In genomic region chr7:142459557-142459963, GRCh38 we compare ENCODE assay signal across 8 cellular contexts.
DNase-seq lines count a peak whose midpoint lies in the region; ATAC-seq and TF ChIP-seq lines count a peak whose summit lies in the region.

No MANE protein-coding gene starts in this region.

- H3K9me3 ChIP-seq in Peyer's patch = no peaks in the 10 kb centered on the region

- H3K27ac Mint-ChIP-seq in activated CD4-positive, alpha-beta T cell treated with anti-CD3 and anti-CD28 coated beads, Interleukin-2, amount 10 ng/mL, durations not matched to agents 7 days and 5 days = no peak overlapping the region
- H3K27ac Mint-ChIP-seq in memory B cell = no peak overlapping the region

- H3K4me3 Mint-ChIP-seq in activated CD4-positive, alpha-beta T cell treated with anti-CD3 and anti-CD28 coated beads, Interleukin-2, amount 10 ng/mL, durations not matched to agents 7 days and 5 days = no peak overlapping the region
- no peak overlapping the region for H3K4me3 Mint-ChIP-seq in memory B cell

- no peak overlapping the region for H3K4me3 ChIP-seq in Peyer's patch

- no peak overlapping the region for H3K27ac ChIP-seq in Peyer's patch

- H3K27me3 Mint-ChIP-seq in activated CD4-positive, alpha-beta T cell treated with anti-CD3 and anti-CD28 coated beads, Interleukin-2, amount 10 ng/mL, durations not matched to agents 7 days and 5 days = no peaks in the 10 kb centered on the region
- H3K27me3 Mint-ChIP-seq in memory B cell = peaks cover 24% of the 10 kb centered on the region

- POLR2A ChIA-PET in activated CD4-positive, alpha-beta T cell treated with anti-CD3 and anti-CD28 coated beads, Interleukin-2, amount 10 ng/mL, durations not matched to agents 7 days and 5 days (lab: Charles Lee) = interaction anchor here (0.7 kb wide), 1 partner anchor 554 kb away, joined by 3 read pairs; no protein-coding TSS in a partner anchor

- no peaks in the 10 kb centered on the region for H3K27me3 ChIP-seq in Peyer's patch

- peaks cover 63% of the 10 kb centered on the region for H3K4me1 Mint-ChIP-seq in activated CD4-positive, alpha-beta T cell treated with anti-CD3 and anti-CD28 coated beads, Interleukin-2, amount 10 ng/mL, durations not matched to agents 7 days and 5 days
- H3K4me1 Mint-ChIP-seq in memory B cell = peaks cover 2% of the 10 kb centered on the region

- CTCF ChIA-PET in activated CD4-positive, alpha-beta T cell treated with anti-CD3 and anti-CD28 coated beads, Interleukin-2, amount 10 ng/mL, durations not matched to agents 7 days and 5 days (lab: Charles Lee) = interaction anchor here (0.9 to 3.9 kb wide), 5 partner anchors 10 to 24 kb away, joined by 3 to 16 read pairs (median 3); no protein-coding TSS in a partner anchor

- TF ChIP-seq CTCF in Peyer's patch (IDR thresholded peaks at IDR 0.05) = peak; percentile 30 to 70 (median 60)

- peak; percentile 45 for DNase-seq in activated CD4-positive, alpha-beta T cell treated with anti-CD3 and anti-CD28 coated beads, Interleukin-2, amount 10 ng/mL, durations not matched to agents 7 days and 5 days
- no peak for DNase-seq in activated CD4-positive, alpha-beta T cell treated with anti-CD3 and anti-CD28 coated beads for 4 hours
- DNase-seq in Peyer's patch = peak in 1 of 3 donors; percentile 63
- DNase-seq in dedifferentiated amniotic fluid mesenchymal stem cell (ENCODE audit: extremely low spot score) = peak; percentile 77
- DNase-seq in memory B cell (ENCODE audit: low spot score in 2 of 2) = no peak
- no peak for DNase-seq in activated gamma-delta T cell treated with Interleukin-2 at 50 U/mL for 16 hours

- no peaks in the 10 kb centered on the region for H3K9me3 Mint-ChIP-seq in activated CD4-positive, alpha-beta T cell treated with anti-CD3 and anti-CD28 coated beads, Interleukin-2, amount 10 ng/mL, durations not matched to agents 7 days and 5 days
- H3K9me3 Mint-ChIP-seq in memory B cell = no peaks in the 10 kb centered on the region

- TF ChIP-seq POLR2A in Peyer's patch (IDR thresholded peaks at IDR 0.05) = no peak

- no peaks in the 10 kb centered on the region for H3K4me1 ChIP-seq in Peyer's patch

- no peaks in the 10 kb centered on the region for H3K36me3 Mint-ChIP-seq in activated CD4-positive, alpha-beta T cell treated with anti-CD3 and anti-CD28 coated beads, Interleukin-2, amount 10 ng/mL, durations not matched to agents 7 days and 5 days (ENCODE audit: low read depth)
- H3K36me3 Mint-ChIP-seq in memory B cell = no peaks in the 10 kb centered on the region

- peak; percentile 80 for ATAC-seq in GM21390 (IDR thresholded peaks at IDR 0.05; ENCODE audit: unreplicated experiment)
- ATAC-seq in HG03571 (IDR thresholded peaks at IDR 0.05; ENCODE audit: unreplicated experiment) = peak; percentile 75
- peak; percentile 42 for ATAC-seq in memory B cell (ENCODE audit: low read depth)

- no peaks in the 10 kb centered on the region for H3K36me3 ChIP-seq in Peyer's patch

Comparison
In these comparisons a context has a peak if more than half of its experiments do, and no peak if none do; other contexts are left out.
1. DNase-seq: peak in activated CD4-positive, alpha-beta T cell treated with anti-CD3 and anti-CD28 coated beads, Interleukin-2, amount 10 ng/mL, durations not matched to agents 7 days and 5 days (single experiment) and dedifferentiated amniotic fluid mesenchymal stem cell (single experiment); none in activated CD4-positive, alpha-beta T cell treated with anti-CD3 and anti-CD28 coated beads for 4 hours (0 of 2), memory B cell (0 of 2) and activated gamma-delta T cell treated with Interleukin-2 at 50 U/mL for 16 hours (single experiment).
2. Peak in every context shown above with its lines, with median percentiles within 50 percentile points of each other: ATAC-seq.